8 cellular contexts compared by ENCODE assay signal in genomic region chr6:36986704-36987047, GRCh38. TPM values are rescaled to one million over a fixed set of nuclear protein-coding genes. Genes with fewer than 3 reads are reported as not detected.
DNase-seq lines count a peak whose midpoint lies in the region; ATAC-seq, FAIRE-seq and TF ChIP-seq lines count a peak whose summit lies in the region.

No MANE protein-coding gene starts in this region.

- peak overlapping the region; percentile 96 for H3K4me2 ChIP-seq in IMR-90 (ENCODE audit: low read depth, low read length)

- H4K5ac ChIP-seq in IMR-90 (ENCODE audit: low read depth, low read length), result peak overlapping the region; percentile 78

- peaks cover 37% of the 10 kb centered on the region for H4K20me1 ChIP-seq in IMR-90 (ENCODE audit: insufficient read depth, low read length)

- H3K9ac ChIP-seq in IMR-90 (ENCODE audit: low read depth, low read length), result peak overlapping the region; percentile 97

- no peak for TF ChIP-seq POLR2A in IMR-90 (IDR thresholded peaks at IDR 0.05; ENCODE audit: low read depth, low read length)

- no peak for DNase-seq in Calu3
- no peak for DNase-seq in IMR-90
- DNase-seq in cardiac fibroblast (ENCODE audit: low read depth in 2 of 2), result no peak
- DNase-seq in DMS79 treated with DMSO at 0.1 percent for 48 hours (lab: John Stamatoyannopoulos, UW), result no peak
- DNase-seq in middle frontal gyrus (ENCODE audit: extremely low spot score, low spot score), result no peak
- DNase-seq in HTR-8/SVneo (ENCODE audit: insufficient read length, low spot score), result no peak
- DNase-seq in DMS 273 (lab: John Stamatoyannopoulos, UW; ENCODE audit: unreplicated experiment), result no peak

- H2BK5ac ChIP-seq in IMR-90 (ENCODE audit: low read depth, low read length, poor library complexity, severe bottlenecking), result peak overlapping the region; percentile 96

- H3K36me3 Mint-ChIP-seq in Calu3 (ENCODE audit: insufficient read depth, unreplicated experiment), result no peaks in the 10 kb centered on the region

- peaks cover 12% of the 10 kb centered on the region for H3K4me1 ChIP-seq in IMR-90 (ENCODE audit: control insufficient read depth, insufficient read depth, low read length)
- H3K4me1 ChIP-seq in muscle layer of duodenum (ENCODE audit: control insufficient read depth in 1 of 2, insufficient read depth in 2 of 2, low read length in 2 of 2), result peaks cover 24 to 34% of the 10 kb centered on the region in 2 donors

- TF ChIP-seq CTCF in Calu3 (IDR thresholded peaks at IDR 0.05; ENCODE audit: unreplicated experiment) (no peak), IMR-90 (conservative IDR thresholded peaks at IDR 0.05; ENCODE audit: low read depth, low read length) (no peak), cardiac fibroblast (IDR thresholded peaks at IDR 0.05; ENCODE audit: low read depth, low read length) (no peak)

- dilution Hi-C loops in IMR-90 (cut with HindIII; ENCODE audit: low sequenced_read_pairs, unreplicated experiment), result no loop called here

- peak overlapping the region; percentile 87 for H3K27ac ChIP-seq in IMR-90 (ENCODE audit: insufficient read depth, low read length)
- peak overlapping the region; percentile 91 for H3K27ac ChIP-seq in muscle layer of duodenum (ENCODE audit: low read length)

- H3K27me3 ChIP-seq in IMR-90 (ENCODE audit: control insufficient read depth, insufficient read depth, low read length) (peaks cover 4% of the 10 kb centered on the region; the same call in 1 of the 2 replicates), muscle layer of duodenum (ENCODE audit: low read depth, low read length) (no peaks in the 10 kb centered on the region)

- H2BK15ac ChIP-seq in IMR-90 (ENCODE audit: low read depth, low read length), result no peak overlapping the region; the same call in 2 of the 3 replicates

- H2BK20ac ChIP-seq in IMR-90 (ENCODE audit: low read depth, low read length), result no peak overlapping the region

- peak overlapping the region; percentile 96 for H3K4ac ChIP-seq in IMR-90 (ENCODE audit: low read depth, low read length)

- H3K9me3 ChIP-seq in IMR-90 (ENCODE audit: control insufficient read depth, insufficient read depth, low read length) (no peaks in the 10 kb centered on the region), muscle layer of duodenum (ENCODE audit: control insufficient read depth in 1 of 2, low read length in 2 of 2) (no peaks in the 10 kb centered on the region)

- H3K4me3 Mint-ChIP-seq in Calu3 (ENCODE audit: low read depth, unreplicated experiment), result no peak overlapping the region

- H3K23ac ChIP-seq in IMR-90 (ENCODE audit: low read depth, low read length), result peak overlapping the region; percentile 90

- peaks cover 22% of the 10 kb centered on the region for H3K4me1 Mint-ChIP-seq in Calu3 (ENCODE audit: low read depth, unreplicated experiment)

- H2BK120ac ChIP-seq in IMR-90 (ENCODE audit: low read depth, low read length), result peak overlapping the region; percentile 76

- peaks cover 9 to 42% of the 10 kb centered on the region in 2 experiments; a peak in 3 of 4 replicates for H3K79me1 ChIP-seq in IMR-90 (ENCODE audit: low read depth in 1 of 2, low read length in 2 of 2)

- peak overlapping the region; percentile 80 for H2AK5ac ChIP-seq in IMR-90 (ENCODE audit: low read depth, low read length)

- WGBS in IMR-90 (ENCODE audit: extremely low coverage in 2 of 2, insufficient read length in 1 of 2), 2 experiments, result no CpG with 5 or more reads among the region's 8 CpGs

- POLR2A ChIA-PET in IMR-90 (lab: Charles Lee; ENCODE audit: unreplicated experiment), result interaction anchor here (1.1 kb wide), 1 partner anchor 49 kb away, joined by 4 read pairs; no protein-coding TSS in a partner anchor

- H4K8ac ChIP-seq in IMR-90 (ENCODE audit: low read depth in 2 of 2, low read length in 2 of 2), result peak overlapping the region; percentile 96

- H3K4me3 ChIP-seq in IMR-90 (ENCODE audit: insufficient read depth, low read depth, low read length), result peak overlapping the region; percentile 97
- H3K4me3 ChIP-seq in cardiac fibroblast (replicated peaks in 1 of 2; ENCODE audit: low read depth in 2 of 2, low read length in 2 of 2), result peak overlapping the region; percentile 58 to 100
- H3K4me3 ChIP-seq in muscle layer of duodenum (ENCODE audit: low read depth in 1 of 2, low read length in 2 of 2), result peak overlapping the region; percentile 85 to 93

- peak overlapping the region; percentile 53 for H3K18ac ChIP-seq in IMR-90 (ENCODE audit: low read depth, low read length)

- peak overlapping the region; percentile 85 for H3K27ac Mint-ChIP-seq in Calu3 (ENCODE audit: unreplicated experiment)

- CTCF ChIA-PET in Calu3 (lab: Charles Lee) (interaction anchor here (1.5 kb wide), 2 partner anchors 31 to 72 kb away, joined by 11 to 14 read pairs; no protein-coding TSS in a partner anchor), IMR-90 (lab: Yijun Ruan, JAX) (interaction anchor here (1.0 kb wide), 1 partner anchor 33 kb away, joined by 3 read pairs; the partner anchor contains the start of gene PI16)

- peaks cover 23% of the 10 kb centered on the region for H3K9me1 ChIP-seq in IMR-90 (ENCODE audit: insufficient read depth, low read length)

- H3K56ac ChIP-seq in IMR-90 (ENCODE audit: extremely low read depth, insufficient read depth, low read length), result peak overlapping the region; percentile 76

- H3K9me3 Mint-ChIP-seq in Calu3 (ENCODE audit: low read depth, unreplicated experiment), result no peaks in the 10 kb centered on the region

- H3K36me3 ChIP-seq in IMR-90 (ENCODE audit: control insufficient read depth, insufficient read depth, low read length), result peaks cover 3% of the 10 kb centered on the region; the same call in 1 of the 2 replicates
- peaks cover 0 to 3% of the 10 kb centered on the region in 2 donors for H3K36me3 ChIP-seq in muscle layer of duodenum (ENCODE audit: control insufficient read depth in 1 of 2, insufficient read depth in 2 of 2, low read length in 2 of 2)

- H2AK9ac ChIP-seq in IMR-90 (replicated peaks; ENCODE audit: low read depth, low read length, poor library complexity), result peak overlapping the region; percentile 78

- peaks cover 9% of the 10 kb centered on the region for H3K27me3 Mint-ChIP-seq in Calu3 (ENCODE audit: unreplicated experiment)

- H4K91ac ChIP-seq in IMR-90 (ENCODE audit: insufficient read depth, low read depth, low read length), result peak overlapping the region; percentile 89

- peak; percentile 18 for ATAC-seq in IMR-90 (ENCODE audit: low read depth)

- peak overlapping the region; percentile 94 for H2AFZ ChIP-seq in IMR-90 (replicated peaks; ENCODE audit: low read length, poor library complexity)

- no peak for TF ChIP-seq RAD21 in IMR-90 (IDR thresholded peaks at IDR 0.05; ENCODE audit: low read length)

- intact Hi-C loops in Calu3 (cut with micrococcal nuclease; ENCODE audit: unreplicated experiment) (loop anchor here (10.0 kb wide), 1 partner anchor 72 kb away; no protein-coding TSS in a partner anchor), IMR-90 (cut with micrococcal nuclease) (no loop called here)

- FAIRE-seq in HTR-8/SVneo (lab: Jason Lieb, UNC), result no peak

- BruUV-seq in Calu3 (replicated peaks; lab: Mats Ljungman, UMichigan) (no TSS peak), IMR-90 (replicated peaks; lab: Mats Ljungman, UMichigan) (no TSS peak)

- in situ Hi-C loops in IMR-90 (cut with MboI; ENCODE audit: low sequenced_read_pairs), result loop anchor here (10.0 kb wide), 1 partner anchor 102 kb away; the partner anchor contains the start of gene C6orf89

- H3K14ac ChIP-seq in IMR-90 (replicated peaks; ENCODE audit: low read depth, low read length), result peak overlapping the region; percentile 90

TF ChIP-seq in IMR-90, 13 proteins besides CTCF, POLR2A, EP300 and RAD21 (continues in another document):
- TF ChIP-seq CEBPB (IDR thresholded peaks at IDR 0.05; ENCODE audit: low read depth, low read length) (no peak), RFX5 (IDR thresholded peaks at IDR 0.05; ENCODE audit: low read depth, low read length) (no peak), MAZ (IDR thresholded peaks at IDR 0.05; ENCODE audit: borderline replicate concordance, low read depth, low read length) (no peak), ELK1 (IDR thresholded peaks at IDR 0.05; ENCODE audit: borderline replicate concordance, low read depth, low read length) (no peak), BHLHE40 (IDR thresholded peaks at IDR 0.05; ENCODE audit: low read depth, low read length) (no peak), SMC3 (IDR thresholded peaks at IDR 0.05; ENCODE audit: low read depth, low read length) (no peak), FOS (IDR thresholded peaks at IDR 0.05; ENCODE audit: low read depth, low read length) (no peak), CHD1 (IDR thresholded peaks at IDR 0.05; ENCODE audit: low read depth, low read length) (no peak), MXI1 (IDR thresholded peaks at IDR 0.05; ENCODE audit: borderline replicate concordance, low read depth, low read length) (no peak; the same call in 1 of the 2 replicates), NFE2L2 (IDR thresholded peaks at IDR 0.05; ENCODE audit: low read depth, low read length) (no peak)

RNA-seq across cellular contexts. Expression of gene MTCH1, which starts 0.7 kb away (rescaled TPM):
- 288 and 291 TPM in 2 replicates for total RNA-seq in Calu3 (2022)
- 249 and 263 TPM in 2 replicates for total RNA-seq in IMR-90 (2012; rRNA removed)
- 210 and 215 TPM in 2 replicates for polyA plus RNA-seq in IMR-90 (2012; rRNA removed)
- polyA plus RNA-seq in IMR-90 (2012; cell fraction: cytosol; rRNA removed), result 227 and 248 TPM in 2 replicates
- polyA plus RNA-seq in IMR-90 (2012; cell fraction: nucleus; rRNA removed; ENCODE audit: low replicate concordance), result 253 and 276 TPM in 2 replicates

RNA-seq across cellular contexts. Expression of gene FGD2, which starts 18.8 kb away (rescaled TPM):
- total RNA-seq in Calu3 (2022) (0.19 and 1.0 TPM in 2 replicates), IMR-90 (2012; rRNA removed) (not detected in 2 replicates)
- 0.07 TPM in 1 of 2 replicates, not detected in the other for polyA plus RNA-seq in IMR-90 (2012; rRNA removed)
- polyA plus RNA-seq in IMR-90 (2012; cell fraction: cytosol; rRNA removed), result not detected in 2 replicates
- polyA plus RNA-seq in IMR-90 (2012; cell fraction: nucleus; rRNA removed; ENCODE audit: low replicate concordance), result 0.08 and 0.11 TPM in 2 replicates

RNA-seq across cellular contexts. Expression of gene PI16, which starts 32.1 kb away (rescaled TPM):
- 0.17 and 0.32 TPM in 2 replicates for total RNA-seq in Calu3 (2022)
- total RNA-seq in IMR-90 (2012; rRNA removed), result under 0.01 TPM in 1 of 2 replicates, not detected in the other
- 0.20 and 0.21 TPM in 2 replicates for polyA plus RNA-seq in IMR-90 (2012; rRNA removed)
- polyA plus RNA-seq in IMR-90 (2012; cell fraction: cytosol; rRNA removed), result 0.13 and 0.53 TPM in 2 replicates
- polyA plus RNA-seq in IMR-90 (2012; cell fraction: nucleus; rRNA removed; ENCODE audit: low replicate concordance), result 0.28 and 0.29 TPM in 2 replicates
